ENCODE assay signal across 8 cellular contexts in the genomic region with DNA sequence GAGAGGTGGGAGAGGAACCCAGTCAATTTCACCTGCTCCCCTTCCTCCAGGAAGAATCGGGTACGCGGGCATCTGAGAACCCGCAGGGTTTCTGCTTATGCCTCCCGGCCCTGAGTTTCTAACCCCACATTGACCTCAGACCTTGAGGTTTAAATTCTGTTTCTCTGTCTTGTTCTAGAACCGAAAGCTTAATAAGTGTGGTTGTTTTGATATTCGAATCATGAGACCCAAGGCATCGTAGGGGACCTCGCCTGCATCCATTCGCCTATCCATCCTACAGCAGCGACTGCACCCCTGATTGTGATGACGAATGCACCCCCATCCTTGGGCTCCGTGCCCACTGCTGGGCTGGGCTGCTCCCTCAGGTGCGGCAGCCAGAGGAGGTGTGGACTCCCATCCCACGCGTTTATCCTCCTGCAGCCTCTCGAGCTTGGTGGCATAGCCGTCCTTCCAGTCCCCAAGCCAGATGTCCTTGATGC.
DNase-seq lines count a peak whose midpoint lies in the region; FAIRE-seq and TF ChIP-seq lines count a peak whose summit lies in the region.

No MANE protein-coding gene starts in this region.

- H3K9ac ChIP-seq in astrocyte (ENCODE audit: low read length) (no peak overlapping the region), keratinocyte (ENCODE audit: control insufficient read depth, extremely low read depth, insufficient read depth, low read length) (no peak overlapping the region)

- TF ChIP-seq CTCF in astrocyte (IDR thresholded peaks at IDR 0.05; ENCODE audit: insufficient read depth, low read depth, low read length) (no peak), keratinocyte (optimal IDR thresholded peaks at IDR 0.05 in 1 of 3, IDR thresholded peaks at IDR 0.05 in 1 of 3, conservative IDR thresholded peaks at IDR 0.05 in 1 of 3; ENCODE audit: extremely low read depth in 1 of 3, insufficient read depth in 2 of 3, low read length in 3 of 3) (no peak), testis (IDR thresholded peaks at IDR 0.05) (no peak)

- H3K9me1 ChIP-seq in keratinocyte (ENCODE audit: control insufficient read depth, extremely low read depth, insufficient read depth, low read length) = no peaks in the 10 kb centered on the region

- no peak overlapping the region for H3K4me3 Mint-ChIP-seq in astrocyte (ENCODE audit: unreplicated experiment)

- TF ChIP-seq POLR2A in testis (IDR thresholded peaks at IDR 0.05) = no peak

- H3K4me3 ChIP-seq in astrocyte (ENCODE audit: insufficient read depth, low read depth, low read length) (peak overlapping the region; percentile 43), keratinocyte (ENCODE audit: control insufficient read depth in 2 of 3, extremely low read depth in 1 of 3, insufficient read depth in 2 of 3, low read depth in 1 of 3, low read length in 3 of 3) (peak overlapping the region; percentile 14 to 69 (median 55)), testis (peak overlapping the region; percentile 24 to 38)

- no peaks in the 10 kb centered on the region for H3K36me3 ChIP-seq in astrocyte (ENCODE audit: insufficient read depth, low read length)
- H3K36me3 ChIP-seq in keratinocyte (ENCODE audit: control insufficient read depth in 2 of 2, extremely low read depth in 1 of 2, insufficient read depth in 2 of 2, low read length in 2 of 2) = no peaks in the 10 kb centered on the region
- H3K36me3 ChIP-seq in testis (ENCODE audit: low read depth, missing control alignments) = no peaks in the 10 kb centered on the region

- H3K27me3 ChIP-seq in astrocyte (ENCODE audit: insufficient read depth, low read length) = no peaks in the 10 kb centered on the region
- peaks cover 10% of the 10 kb centered on the region for H3K27me3 ChIP-seq in keratinocyte (ENCODE audit: control insufficient read depth, extremely low read depth, insufficient read depth, low read length)
- no peaks in the 10 kb centered on the region for H3K27me3 ChIP-seq in testis

- H4K20me1 ChIP-seq in astrocyte (ENCODE audit: insufficient read depth, low read length) (no peaks in the 10 kb centered on the region), keratinocyte (ENCODE audit: control insufficient read depth, extremely low read depth, insufficient read depth, low read length) (no peaks in the 10 kb centered on the region)

- peaks cover 3% of the 10 kb centered on the region for H3K9me3 Mint-ChIP-seq in astrocyte (ENCODE audit: unreplicated experiment)

- DNase-seq in activated CD4-positive, alpha-beta T cell treated with anti-CD3 and anti-CD28 coated beads for 4 hours = peak; percentile 11 to 20
- DNase-seq in activated CD4-positive, alpha-beta T cell treated with anti-CD3 and anti-CD28 coated beads, Interleukin-2, amount 50 U/mL, for 1 hour = no peak
- DNase-seq in astrocyte (ENCODE audit: low read depth) = no peak
- DNase-seq in keratinocyte (ENCODE audit: low read depth, low spot score) = no peak
- DNase-seq in testis = no peak
- DNase-seq in EL = no peak
- DNase-seq in AML-193 (lab: John Stamatoyannopoulos, UW) = no peak
- no peak for DNase-seq in amniotic stem cell (lab: John Stamatoyannopoulos, UW)

- H3K36me3 Mint-ChIP-seq in astrocyte (ENCODE audit: low read depth, unreplicated experiment) = peaks cover 2% of the 10 kb centered on the region

- peaks cover 54% of the 10 kb centered on the region for H3K27me3 Mint-ChIP-seq in astrocyte (ENCODE audit: low read depth, unreplicated experiment)

- H3K79me2 ChIP-seq in astrocyte (ENCODE audit: insufficient read depth, low read length) (no peaks in the 10 kb centered on the region), keratinocyte (ENCODE audit: control insufficient read depth, insufficient read depth, low read length) (no peaks in the 10 kb centered on the region)

- WGBS in testis, 2 donors = 8 to 13% methylated on average over 18 of the region's 18 CpGs

- no peak overlapping the region for H3K27ac Mint-ChIP-seq in astrocyte (ENCODE audit: unreplicated experiment)

- peaks cover 7% of the 10 kb centered on the region for H3K4me1 ChIP-seq in astrocyte (ENCODE audit: insufficient read depth, low read length)
- H3K4me1 ChIP-seq in keratinocyte (ENCODE audit: control insufficient read depth, extremely low read depth, insufficient read depth, low read length) = peaks cover 17% of the 10 kb centered on the region
- H3K4me1 ChIP-seq in testis = peaks cover 20% of the 10 kb centered on the region

- H3K4me2 ChIP-seq in astrocyte (ENCODE audit: low read length) = peak overlapping the region; percentile 80
- peak overlapping the region; percentile 99 for H3K4me2 ChIP-seq in keratinocyte (ENCODE audit: control insufficient read depth, extremely low read depth, insufficient read depth, low read depth, low read length)

- H3K9me3 ChIP-seq in astrocyte (ENCODE audit: insufficient read depth, low read depth, low read length) = no peaks in the 10 kb centered on the region
- H3K9me3 ChIP-seq in keratinocyte (ENCODE audit: control insufficient read depth, low read depth, low read length) = no peaks in the 10 kb centered on the region
- no peaks in the 10 kb centered on the region for H3K9me3 ChIP-seq in testis

- peak overlapping the region; percentile 64 for H2AFZ ChIP-seq in astrocyte (ENCODE audit: low read depth, low read length)
- peak overlapping the region; percentile 61 for H2AFZ ChIP-seq in keratinocyte (ENCODE audit: control insufficient read depth, low read length)

- intact Hi-C loops in testis (cut with DNase I; ENCODE audit: low total_unique reads) = loop anchor here (10.0 kb wide), 1 partner anchor 84 kb away; the partner anchor contains the start of gene IER5L

- peaks cover 2% of the 10 kb centered on the region for H3K4me1 Mint-ChIP-seq in astrocyte (ENCODE audit: low read depth, unreplicated experiment)

- FAIRE-seq in astrocyte (lab: Jason Lieb, UNC) (no peak), keratinocyte (lab: Jason Lieb, UNC) (no peak)

- dilution Hi-C loops in keratinocyte (cut with MboI; ENCODE audit: extremely low pct_ligation_motif_present, low sequenced_read_pairs) = no loop called here

- H3K27ac ChIP-seq in astrocyte (ENCODE audit: low read depth, low read length) (no peak overlapping the region), keratinocyte (ENCODE audit: control insufficient read depth, insufficient read depth, low read length) (no peak overlapping the region), testis (no peak overlapping the region)

Comparison
In these comparisons a context has a peak if more than half of its experiments do, and no peak if none do; other contexts are left out.
1. DNase-seq: peak in activated CD4-positive, alpha-beta T cell treated with anti-CD3 and anti-CD28 coated beads for 4 hours (2 of 2); none in activated CD4-positive, alpha-beta T cell treated with anti-CD3 and anti-CD28 coated beads, Interleukin-2, amount 50 U/mL, for 1 hour (single experiment), astrocyte (single experiment), keratinocyte (single experiment), testis (single experiment), EL (single experiment), AML-193 (0 of 2) and amniotic stem cell (single experiment).
2. Peak in every context shown above with its lines, with median percentiles within 50 percentile points of each other: H3K4me3 ChIP-seq.